ENCODE assay signal across 7 cellular contexts in the genomic region with DNA sequence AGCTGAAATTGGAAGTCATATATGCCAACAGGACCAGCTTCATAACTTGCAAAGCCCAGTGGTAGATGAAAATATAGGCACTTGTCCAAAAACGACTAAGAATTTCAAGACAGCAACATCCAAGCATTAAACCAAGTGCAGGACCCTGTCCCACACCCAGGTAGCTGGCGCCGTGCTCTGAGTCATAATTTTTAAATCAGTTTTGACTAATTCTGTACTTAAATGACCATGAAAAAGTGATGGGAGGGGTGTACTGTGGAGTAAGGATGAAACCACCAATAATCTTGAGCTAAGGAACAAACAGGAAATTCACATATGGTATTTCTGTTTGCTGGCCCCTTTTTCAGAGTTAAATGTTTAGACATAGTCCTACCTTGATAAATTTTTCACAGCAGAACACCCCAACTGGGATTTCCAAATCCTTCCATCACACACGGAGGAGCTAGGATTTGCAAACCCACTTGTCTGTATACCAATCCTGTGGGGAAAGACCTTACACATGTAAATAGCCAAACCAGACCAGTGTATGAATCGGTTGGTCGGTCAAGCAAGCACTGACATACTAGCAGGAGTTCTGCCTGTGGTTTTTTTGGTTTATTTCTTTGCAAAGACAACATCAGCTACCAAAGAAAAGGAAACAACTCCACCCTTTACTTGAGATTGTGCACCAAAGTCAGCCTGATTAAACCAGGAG.
DNase-seq lines count a peak whose midpoint lies in the region; ATAC-seq and TF ChIP-seq lines count a peak whose summit lies in the region.

No MANE protein-coding gene starts in this region.

- no peaks in the 10 kb centered on the region for H3K36me3 ChIP-seq in hepatocyte (replicated peaks; ENCODE audit: insufficient read depth, low read depth)

- peak overlapping the region; percentile 25 for H3K27ac ChIP-seq in hepatocyte

- TF ChIP-seq CTCF in hepatocyte (IDR thresholded peaks at IDR 0.05; ENCODE audit: poor library complexity), result no peak

- ATAC-seq in GM18511 (IDR thresholded peaks at IDR 0.05; ENCODE audit: unreplicated experiment) (peak; percentile 96), GM21447 (IDR thresholded peaks at IDR 0.05; ENCODE audit: unreplicated experiment) (peak; percentile 96), HG03196 (IDR thresholded peaks at IDR 0.05; ENCODE audit: unreplicated experiment) (peak; percentile 79)

- no peaks in the 10 kb centered on the region for H3K27me3 ChIP-seq in hepatocyte

- H3K4me1 ChIP-seq in hepatocyte (ENCODE audit: insufficient read depth), result peaks cover 15% of the 10 kb centered on the region

- no peaks in the 10 kb centered on the region for H4K20me1 ChIP-seq in hepatocyte (ENCODE audit: insufficient read depth, poor library complexity, severe bottlenecking)

- H3K4me3 ChIP-seq in hepatocyte, result no peak overlapping the region

- no peaks in the 10 kb centered on the region for H3K9me3 ChIP-seq in hepatocyte (ENCODE audit: low read depth)

- no peak overlapping the region for H3K4me2 ChIP-seq in hepatocyte

- DNase-seq in hepatocyte (ENCODE audit: low spot score) (no peak), DMS153 (lab: John Stamatoyannopoulos, UW) (no peak), NCI-H82 treated with DMSO at 0.1 percent for 48 hours (lab: John Stamatoyannopoulos, UW; ENCODE audit: unreplicated experiment) (no peak)
- DNase-seq in effector CD4-positive, alpha-beta T cell, result no peak

- no peaks in the 10 kb centered on the region for H3K9me2 ChIP-seq in hepatocyte (replicated peaks; ENCODE audit: insufficient read depth)

- no peak overlapping the region for H2AFZ ChIP-seq in hepatocyte

- H3K79me2 ChIP-seq in hepatocyte, result no peaks in the 10 kb centered on the region

- 91% methylated on average over 6 of the region's 6 CpGs for WGBS in hepatocyte (ENCODE audit: low lambda C conversion rate, missing lambda C conversion rate)
